8 cellular contexts compared by ENCODE assay signal in genomic region chr20:30376767-30377658, GRCh38.
DNase-seq lines count a peak whose midpoint lies in the region; ATAC-seq and TF ChIP-seq lines count a peak whose summit lies in the region.

No MANE protein-coding gene starts in this region.

- H3K36me3 ChIP-seq in ACC112 (ENCODE audit: insufficient read depth, low read length) (no peaks in the 10 kb centered on the region), liver (ENCODE audit: control insufficient read depth in 4 of 4, insufficient read depth in 3 of 4, low read depth in 1 of 4, low read length in 3 of 4) (no peaks in the 10 kb centered on the region)

- peak overlapping the region; percentile 92 for H2AFZ ChIP-seq in ACC112 (ENCODE audit: low read length, unreplicated experiment)

- H3K79me2 ChIP-seq in ACC112 (ENCODE audit: control insufficient read depth, insufficient read depth, low read length, unreplicated experiment), result peaks cover 4% of the 10 kb centered on the region

- H3K4me3 ChIP-seq in ACC112 (ENCODE audit: low read depth, low read length), result peak overlapping the region; percentile 100
- H3K4me3 ChIP-seq in liver (ENCODE audit: low read depth in 1 of 3, low read length in 3 of 3), result peak overlapping the region; percentile 67 to 96 (median 94)

- peak; percentile 85 for DNase-seq in NCI-H510A treated with DMSO at 0.1 percent for 48 hours (lab: John Stamatoyannopoulos, UW)
- DNase-seq in activated CD4-positive, alpha-beta T cell treated with anti-CD3 and anti-CD28 coated beads, Interleukin-2, amount 50 U/mL, for 4 hours, result peak; percentile 88 to 91
- DNase-seq in dermis microvascular lymphatic vessel endothelial cell (ENCODE audit: low read depth in 2 of 2), result peak; percentile 48 to 83
- DNase-seq in stimulated activated CD4-positive, alpha-beta T cell treated with anti-CD3 and anti-CD28 coated beads, TNF-alpha, amount 100 ng/mL, for 24 hours (ENCODE audit: low read depth in 3 of 3), result peak; percentile 80 to 87 (median 82)

- H3K9ac ChIP-seq in liver (ENCODE audit: low read depth in 1 of 2, low read length in 2 of 2), result peak overlapping the region; percentile 68 to 85

- H3K9me3 ChIP-seq in liver (ENCODE audit: control insufficient read depth in 4 of 4, low read length in 3 of 4), result no peaks in the 10 kb centered on the region

- H3K4me1 ChIP-seq in ACC112 (ENCODE audit: control insufficient read depth, insufficient read depth, low read length, unreplicated experiment) (no peaks in the 10 kb centered on the region), liver (ENCODE audit: control insufficient read depth in 4 of 4, insufficient read depth in 4 of 4, low read length in 3 of 4) (peaks cover 0 to 4% (median under 1%) of the 10 kb centered on the region in 4 donors)

- H3K27ac ChIP-seq in ACC112 (ENCODE audit: low read depth, low read length), result peak overlapping the region; percentile 65
- peak overlapping the region; percentile 77 to 88 for H3K27ac ChIP-seq in liver (ENCODE audit: low read depth in 1 of 2, low read length in 2 of 2)

- WGBS in liver, result 7% methylated on average over 70 of the region's 70 CpGs

- H3K27me3 ChIP-seq in ACC112 (ENCODE audit: insufficient read depth, low read length), result no peaks in the 10 kb centered on the region
- no peaks in the 10 kb centered on the region for H3K27me3 ChIP-seq in liver (ENCODE audit: control insufficient read depth in 4 of 4, insufficient read depth in 4 of 4, low read length in 3 of 4)

- TF ChIP-seq CTCF in liver (IDR thresholded peaks at IDR 0.05; ENCODE audit: low read depth, low read length, missing input control), result peak; percentile 61

- peak; percentile 28 to 50 for TF ChIP-seq RAD21 in liver (IDR thresholded peaks at IDR 0.05)

- peak; percentile 69 for ATAC-seq in GM18873 (IDR thresholded peaks at IDR 0.05; ENCODE audit: low FRiP score, unreplicated experiment)
- ATAC-seq in HG03196 (IDR thresholded peaks at IDR 0.05; ENCODE audit: unreplicated experiment), result peak; percentile 97

TF ChIP-seq in liver, 16 proteins besides CTCF, POLR2A, EP300 and RAD21:
- TF ChIP-seq RXRA (IDR thresholded peaks at IDR 0.05) (peak in 1 of 2 donors; percentile 9), REST (IDR thresholded peaks at IDR 0.05) (no peak), YY1 (IDR thresholded peaks at IDR 0.05) (peak; percentile 26), SP1 (IDR thresholded peaks at IDR 0.05) (peak; percentile 39), ZBTB33 (IDR thresholded peaks at IDR 0.05) (peak; percentile 55), FOXA1 (IDR thresholded peaks at IDR 0.05) (no peak), FOXA2 (IDR thresholded peaks at IDR 0.05) (no peak), TAF1 (conservative IDR thresholded peaks at IDR 0.05) (peak; percentile 66), HNF4G (IDR thresholded peaks at IDR 0.05) (no peak), GABPA (IDR thresholded peaks at IDR 0.05 in 1 of 2, conservative IDR thresholded peaks at IDR 0.05 in 1 of 2) (peak in 1 of 2 donors; percentile 52), MAX (IDR thresholded peaks at IDR 0.05) (peak; percentile 47), JUND (IDR thresholded peaks at IDR 0.05) (no peak), NR2F2 (IDR thresholded peaks at IDR 0.05) (no peak), HNF4A (conservative IDR thresholded peaks at IDR 0.05) (no peak), EGR1 (IDR thresholded peaks at IDR 0.05; ENCODE audit: low read depth in 2 of 2) (no peak)
- TF ChIP-seq, protein P1, sequence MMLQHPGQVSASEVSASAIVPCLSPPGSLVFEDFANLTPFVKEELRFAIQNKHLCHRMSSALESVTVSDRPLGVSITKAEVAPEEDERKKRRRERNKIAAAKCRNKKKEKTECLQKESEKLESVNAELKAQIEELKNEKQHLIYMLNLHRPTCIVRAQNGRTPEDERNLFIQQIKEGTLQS (IDR thresholded peaks at IDR 0.05), result no peak
TF ChIP-seq in liver: peak in this region for 7.

Comparison
In these comparisons a context has a peak if more than half of its experiments do, and no peak if none do; other contexts are left out.
1. Peak in every context shown above with its lines: DNase-seq, ATAC-seq, H3K4me3 ChIP-seq and H3K27ac ChIP-seq.